Comparison of ENCODE assay signal across 17 cellular contexts in the genomic region with DNA sequence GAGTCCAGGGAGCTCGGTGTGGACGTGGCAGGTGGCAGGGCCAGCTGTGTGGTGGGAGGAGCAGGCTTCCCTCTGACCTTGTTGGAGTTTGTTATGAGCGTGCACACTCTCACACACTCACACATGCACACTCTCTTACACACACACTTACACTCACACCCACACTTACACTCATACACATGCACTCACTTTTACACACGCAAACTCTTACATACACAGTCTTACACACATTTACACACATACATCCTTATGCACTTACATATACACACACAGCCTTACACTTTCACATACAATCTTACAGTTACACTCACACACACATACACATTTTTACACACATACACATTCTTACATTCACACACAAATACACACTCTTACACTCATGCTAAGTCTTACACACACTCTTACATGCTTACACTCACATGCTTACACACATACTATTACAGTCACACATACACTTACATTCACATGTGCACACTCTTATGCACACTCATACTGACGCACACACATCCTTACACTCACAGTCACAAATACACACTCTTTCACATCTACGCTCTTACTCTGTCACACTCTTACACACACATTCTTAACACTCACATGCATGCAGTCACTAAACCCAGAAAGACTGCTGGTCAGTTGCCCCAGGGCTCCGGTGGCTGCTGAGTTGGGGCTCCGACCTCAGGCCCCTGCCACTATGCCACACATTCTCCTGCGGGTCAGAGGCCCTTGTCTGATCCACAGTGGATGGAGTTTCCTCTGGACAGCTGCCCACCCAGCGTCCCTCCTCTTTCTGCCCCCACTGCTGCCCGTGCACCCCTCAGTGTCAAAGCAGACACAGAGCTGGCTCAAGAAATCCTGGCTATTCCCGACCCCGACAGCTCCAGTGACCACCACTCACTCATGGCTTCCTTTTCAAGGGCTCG.
DNase-seq lines count a peak whose midpoint lies in the region; ATAC-seq, FAIRE-seq and TF ChIP-seq lines count a peak whose summit lies in the region.
"Had no signal": no experiment of that assay in that cellular context is flagged by ENCODE, and none has a peak within 500 bp of the region (broad histone marks: within the 10 kb centered on the region; RNA-seq: fewer than 3 reads in every experiment).

No MANE protein-coding gene starts in this region.

- peak overlapping the region; percentile 24 for H4K5ac ChIP-seq in H1 (ENCODE audit: insufficient read length, low read depth, low read length)

- H2AFZ ChIP-seq in H1 (ENCODE audit: low read length) (no peak overlapping the region; the same call in 1 of the 2 replicates), neuronal stem cell (ENCODE audit: low read length) (peak overlapping the region; percentile 74)

- H3K14ac ChIP-seq in H1 (ENCODE audit: insufficient read length) (peak overlapping the region; percentile 84), neuronal stem cell (ENCODE audit: low read length) (no peak overlapping the region)

- peak overlapping the region; percentile 96 for H2BK5ac ChIP-seq in H1 (ENCODE audit: low read depth, low read length)
- H2BK5ac ChIP-seq in neuronal stem cell (ENCODE audit: low read length), result peak overlapping the region; percentile 85

- H3K4me3 ChIP-seq in HUES6 (ENCODE audit: low read depth, low read length) (peak overlapping the region; percentile 43), H1 (ENCODE audit: extremely low read depth in 1 of 4, insufficient read depth in 2 of 4, low read depth in 3 of 4, low read length in 4 of 4) (peak overlapping the region; percentile 4 to 51 (median 24); a peak in 5 of 8 replicates), neuronal stem cell (ENCODE audit: low read length in 2 of 2) (peak overlapping the region in 1 of 2 donors; percentile 33)
- no peak overlapping the region for H3K4me3 ChIP-seq in CD8-positive, alpha-beta T cell (ENCODE audit: low read depth, low read length)
- H3K4me3 ChIP-seq: A549 had no signal

- H3K23ac ChIP-seq in H1 (ENCODE audit: insufficient read length) (no peak overlapping the region), neuronal stem cell (ENCODE audit: low read depth, low read length, poor library complexity) (peak overlapping the region; percentile 9)

- H3K27ac Mint-ChIP-seq in CD8-positive, alpha-beta T cell, result no peak overlapping the region
- H3K27ac Mint-ChIP-seq in activated CD4-positive, alpha-beta T cell treated with anti-CD3 and anti-CD28 coated beads, Interleukin-2, amount 10 ng/mL, durations not matched to agents 7 days and 5 days, result no peak overlapping the region
- H3K27ac Mint-ChIP-seq: CD14-positive monocyte had no signal

- peak overlapping the region; percentile 100 for H2BK12ac ChIP-seq in H1 (ENCODE audit: low read depth, low read length)
- peak overlapping the region; percentile 42 for H2BK12ac ChIP-seq in neuronal stem cell (ENCODE audit: low read length)

- H3K4me3 Mint-ChIP-seq in CD8-positive, alpha-beta T cell, result no peak overlapping the region
- no peak overlapping the region for H3K4me3 Mint-ChIP-seq in activated CD4-positive, alpha-beta T cell treated with anti-CD3 and anti-CD28 coated beads, Interleukin-2, amount 10 ng/mL, durations not matched to agents 7 days and 5 days
- H3K4me3 Mint-ChIP-seq: CD14-positive monocyte had no signal

- no peak for TF ChIP-seq CTCF in H1 (IDR thresholded peaks at IDR 0.05; ENCODE audit: control extremely low read depth in 1 of 3, insufficient read depth in 1 of 3, low read depth in 1 of 3, low read length in 3 of 3)
- TF ChIP-seq CTCF in CD8-positive, alpha-beta T cell (IDR thresholded peaks at IDR 0.05), result no peak

- H3K9ac ChIP-seq in ES-I3 (ENCODE audit: low read depth, low read length), result peak overlapping the region; percentile 36
- H3K9ac ChIP-seq in HUES6 (ENCODE audit: low read length), result peak overlapping the region; percentile 55
- peak overlapping the region in 2 of 4 experiments; percentile 24 to 43; a peak in 4 of 7 replicates for H3K9ac ChIP-seq in H1 (replicated peaks in 1 of 4; ENCODE audit: extremely low read depth in 1 of 4, low read depth in 3 of 4, low read length in 3 of 4)
- peak overlapping the region; percentile 75 for H3K9ac ChIP-seq in neuronal stem cell (ENCODE audit: low read depth, low read length, poor library complexity)
- H3K9ac ChIP-seq: KMS-11 had no signal

- POLR2A ChIA-PET in H1 (lab: Charles Lee; ENCODE audit: partially characterized antibody), result interaction anchor here (1.0 to 1.8 kb wide), 3 partner anchors 11 to 14 kb away, joined by 6 to 9 read pairs (median 7); no protein-coding TSS in a partner anchor
- POLR2A ChIA-PET in CD8-positive, alpha-beta T cell (lab: Charles Lee), result no interaction called here
- POLR2A ChIA-PET in activated CD4-positive, alpha-beta T cell treated with anti-CD3 and anti-CD28 coated beads, Interleukin-2, amount 10 ng/mL, durations not matched to agents 7 days and 5 days (lab: Charles Lee), result no interaction called here

- peak overlapping the region; percentile 99 for H3K4ac ChIP-seq in H1 (replicated peaks; ENCODE audit: insufficient read length, low read depth, low read length)
- no peak overlapping the region for H3K4ac ChIP-seq in neuronal stem cell (ENCODE audit: low read length)

- H2BK120ac ChIP-seq in H1 (replicated peaks; ENCODE audit: low read depth, low read length) (peak overlapping the region; percentile 99), neuronal stem cell (ENCODE audit: low read depth, low read length) (no peak overlapping the region)

- H2AK5ac ChIP-seq in H1 (ENCODE audit: low read depth, low read length) (peak overlapping the region; percentile 100), neuronal stem cell (ENCODE audit: low read depth, low read length) (peak overlapping the region; percentile 49)

- no peaks in the 10 kb centered on the region for H3K27me3 ChIP-seq in HUES6 (ENCODE audit: control insufficient read depth, insufficient read depth, low read length)
- no peaks in the 10 kb centered on the region for H3K27me3 ChIP-seq in H1 (replicated peaks in 1 of 4; ENCODE audit: control insufficient read depth in 3 of 4, extremely low read depth in 1 of 4, insufficient read depth in 3 of 4, low read length in 3 of 4)
- peaks cover 0 to 38% (median 0%) of the 10 kb centered on the region in 3 experiments for H3K27me3 ChIP-seq in neuronal stem cell (ENCODE audit: control insufficient read depth in 3 of 3, insufficient read depth in 3 of 3, low read depth in 1 of 3, low read length in 3 of 3)
- no peaks in the 10 kb centered on the region for H3K27me3 ChIP-seq in CD8-positive, alpha-beta T cell (ENCODE audit: insufficient read depth, low read length)

- no peaks in the 10 kb centered on the region for H3K4me1 Mint-ChIP-seq in CD8-positive, alpha-beta T cell (ENCODE audit: low read depth)
- H3K4me1 Mint-ChIP-seq in activated CD4-positive, alpha-beta T cell treated with anti-CD3 and anti-CD28 coated beads, Interleukin-2, amount 10 ng/mL, durations not matched to agents 7 days and 5 days, result no peaks in the 10 kb centered on the region
- H3K4me1 Mint-ChIP-seq: CD14-positive monocyte had no signal

- H3K4me1 ChIP-seq in ES-I3 (ENCODE audit: insufficient read depth, low read length) (peaks cover 13% of the 10 kb centered on the region; the same call in 1 of the 2 replicates), HUES6 (ENCODE audit: control insufficient read depth, insufficient read depth, low read length) (peaks cover 28% of the 10 kb centered on the region), H1 (replicated peaks in 1 of 4; ENCODE audit: control insufficient read depth in 3 of 4, insufficient read depth in 4 of 4, low read length in 3 of 4) (peaks cover 3 to 23% (median 15%) of the 10 kb centered on the region in 4 experiments), neuronal stem cell (ENCODE audit: control insufficient read depth in 2 of 2, insufficient read depth in 1 of 2, low read depth in 1 of 2, low read length in 2 of 2) (peaks cover 0 to 17% of the 10 kb centered on the region in 2 donors)
- no peaks in the 10 kb centered on the region for H3K4me1 ChIP-seq in CD8-positive, alpha-beta T cell (ENCODE audit: insufficient read depth, low read length)
- H3K4me1 ChIP-seq: A549 had no signal

- H3K36me3 ChIP-seq in ES-I3 (ENCODE audit: insufficient read depth, low read length) (no peaks in the 10 kb centered on the region), HUES6 (ENCODE audit: control insufficient read depth, insufficient read depth, low read length) (no peaks in the 10 kb centered on the region), H1 (ENCODE audit: control insufficient read depth in 2 of 4, insufficient read depth in 4 of 4, low read length in 3 of 4) (no peaks in the 10 kb centered on the region), neuronal stem cell (replicated peaks in 1 of 2; ENCODE audit: control insufficient read depth in 2 of 2, insufficient read depth in 2 of 2, low read length in 2 of 2) (no peaks in the 10 kb centered on the region)
- H3K36me3 ChIP-seq in CD8-positive, alpha-beta T cell (ENCODE audit: insufficient read depth, low read length), result no peaks in the 10 kb centered on the region

- H3K18ac ChIP-seq in H1 (ENCODE audit: extremely low read depth, low read length), result peak overlapping the region; percentile 91
- peak overlapping the region; percentile 90 for H3K18ac ChIP-seq in neuronal stem cell (ENCODE audit: low read length)

- H3K79me1 ChIP-seq in H1 (ENCODE audit: low read depth, low read length), result no peaks in the 10 kb centered on the region
- H3K79me1 ChIP-seq in neuronal stem cell (ENCODE audit: low read depth, low read length), result no peaks in the 10 kb centered on the region

- no peaks in the 10 kb centered on the region for H3K9me3 Mint-ChIP-seq in CD8-positive, alpha-beta T cell
- H3K9me3 Mint-ChIP-seq in activated CD4-positive, alpha-beta T cell treated with anti-CD3 and anti-CD28 coated beads, Interleukin-2, amount 10 ng/mL, durations not matched to agents 7 days and 5 days, result no peaks in the 10 kb centered on the region

- peak overlapping the region; percentile 78 to 89 for H3K4me2 ChIP-seq in H1 (ENCODE audit: insufficient read depth in 1 of 2, low read depth in 2 of 2, low read length in 2 of 2)
- H3K4me2 ChIP-seq in neuronal stem cell (ENCODE audit: insufficient read depth, low read length, poor library complexity, severe bottlenecking), result peak overlapping the region; percentile 63
- H3K4me2 ChIP-seq: A549, KMS-11 had no signal

- H3K27ac ChIP-seq in HUES6 (ENCODE audit: low read depth, low read length) (no peak overlapping the region), H1 (ENCODE audit: low read depth, low read length) (peak overlapping the region; percentile 62; the same call in 1 of the 2 replicates), neuronal stem cell (replicated peaks; ENCODE audit: low read length) (no peak overlapping the region)
- no peak overlapping the region for H3K27ac ChIP-seq in CD8-positive, alpha-beta T cell (ENCODE audit: low read depth, low read length)
- H3K27ac ChIP-seq: A549, HL-60, KMS-11 had no signal

- H4K91ac ChIP-seq in H1 (replicated peaks; ENCODE audit: insufficient read length, low read length), result peak overlapping the region; percentile 100
- H4K91ac ChIP-seq in neuronal stem cell (ENCODE audit: low read depth, low read length, poor library complexity), result no peak overlapping the region

- H4K8ac ChIP-seq in H1 (ENCODE audit: extremely low read depth, insufficient read depth, low read length), result no peak overlapping the region
- no peak overlapping the region for H4K8ac ChIP-seq in neuronal stem cell (ENCODE audit: low read depth, low read length)

- CTCF ChIA-PET in H1 (lab: Charles Lee; ENCODE audit: partially characterized antibody), result interaction anchor here (0.6 to 3.2 kb wide), 12 partner anchors 14 to 215 kb away, joined by 3 to 21 read pairs (median 4); no protein-coding TSS in a partner anchor
- CTCF ChIA-PET in CD8-positive, alpha-beta T cell (lab: Charles Lee), result no interaction called here
- CTCF ChIA-PET in activated CD4-positive, alpha-beta T cell treated with anti-CD3 and anti-CD28 coated beads, Interleukin-2, amount 10 ng/mL, durations not matched to agents 7 days and 5 days (lab: Charles Lee), result interaction anchor here (0.9 kb wide), 1 partner anchor 14 kb away, joined by 3 read pairs; no protein-coding TSS in a partner anchor

- ATAC-seq in CD8-positive, alpha-beta T cell, result no peak
- ATAC-seq: A549, Panc1 had no signal

- 58 to 100% methylated on average over 2 to 14 of the region's 14 CpGs for WGBS in H1 (ENCODE audit: extremely low coverage in 1 of 2, insufficient coverage in 1 of 2, insufficient read length in 1 of 2, insufficient replicate concordance in 2 of 2, low coverage in 1 of 2, low lambda C conversion rate in 2 of 2, missing lambda C conversion rate in 1 of 2), 2 experiments
- 100% methylated on average over 2 to 3 of the region's 14 CpGs for WGBS in neuronal stem cell (ENCODE audit: extremely low coverage in 2 of 2, insufficient read length in 2 of 2, insufficient replicate concordance in 1 of 2), 2 donors

- peaks cover 8% of the 10 kb centered on the region for H3K23me2 ChIP-seq in H1 (ENCODE audit: low read depth, low read length)

- no peak for TF ChIP-seq POLR2A in H1 (IDR thresholded peaks at IDR 0.05; ENCODE audit: control extremely low read depth in 1 of 2, low read depth in 2 of 2, low read length in 2 of 2)

- H2BK20ac ChIP-seq in H1 (ENCODE audit: low read length), result peak overlapping the region; percentile 86

- H2BK15ac ChIP-seq in H1 (ENCODE audit: low read length), result peak overlapping the region; percentile 100
- peak overlapping the region; percentile 68 for H2BK15ac ChIP-seq in neuronal stem cell (ENCODE audit: low read length)

- peak overlapping the region; percentile 75 for H3K56ac ChIP-seq in H1 (replicated peaks; ENCODE audit: insufficient read length, low read depth, low read length)

- FAIRE-seq in H1 (lab: Jason Lieb, UNC), result no peak
- FAIRE-seq: A549 had no signal

- TF ChIP-seq RAD21 in H1 (IDR thresholded peaks at IDR 0.05 in 1 of 2, conservative IDR thresholded peaks at IDR 0.05 in 1 of 2; ENCODE audit: low read depth in 2 of 2, low read length in 2 of 2), result no peak

- DNase-seq in H1 (ENCODE audit: low read depth in 1 of 2, low spot score in 2 of 2) (no peak), neuronal stem cell (ENCODE audit: low spot score) (no peak), NCI-H146 (lab: John Stamatoyannopoulos, UW) (no peak)
- no peak for DNase-seq in CD8-positive, alpha-beta T cell
- no peak for DNase-seq in activated CD4-positive, alpha-beta T cell treated with anti-CD3 and anti-CD28 coated beads, Interleukin-2, amount 10 ng/mL, durations not matched to agents 7 days and 5 days
- DNase-seq: COR-L47, GOT3, NCI-H1092, NCI-H1694, NCI-H524 had no signal

- TF ChIP-seq EP300 in H1 (IDR thresholded peaks at IDR 0.05; ENCODE audit: borderline replicate concordance in 1 of 2, low read depth in 2 of 2, low read length in 2 of 2), result no peak

- H4K20me1 ChIP-seq in H1 (replicated peaks in 1 of 2; ENCODE audit: control insufficient read depth in 1 of 2, insufficient read depth in 2 of 2, low read length in 2 of 2), result peaks cover 0 to 3% of the 10 kb centered on the region in 2 experiments

- H3K9me3 ChIP-seq in ES-I3 (ENCODE audit: control insufficient read depth, insufficient read depth, low read length) (no peaks in the 10 kb centered on the region), HUES6 (ENCODE audit: control insufficient read depth, insufficient read depth, low read depth, low read length) (peaks cover under 1% of the 10 kb centered on the region; the same call in 1 of the 2 replicates), H1 (ENCODE audit: insufficient read depth in 2 of 2, low read depth in 1 of 2, low read length in 1 of 2) (no peaks in the 10 kb centered on the region), neuronal stem cell (replicated peaks in 1 of 2; ENCODE audit: control insufficient read depth in 2 of 2, insufficient read depth in 1 of 2, low read depth in 1 of 2, low read length in 2 of 2) (peaks cover 0 to 2% of the 10 kb centered on the region in 2 donors)
- no peaks in the 10 kb centered on the region for H3K9me3 ChIP-seq in CD8-positive, alpha-beta T cell (ENCODE audit: low read length)
- H3K9me3 ChIP-seq: A549 had no signal

- H3K27me3 Mint-ChIP-seq in CD8-positive, alpha-beta T cell (ENCODE audit: low read depth), result peaks cover 12% of the 10 kb centered on the region
- no peaks in the 10 kb centered on the region for H3K27me3 Mint-ChIP-seq in activated CD4-positive, alpha-beta T cell treated with anti-CD3 and anti-CD28 coated beads, Interleukin-2, amount 10 ng/mL, durations not matched to agents 7 days and 5 days

- H3K36me3 Mint-ChIP-seq in CD8-positive, alpha-beta T cell, result no peaks in the 10 kb centered on the region
- no peaks in the 10 kb centered on the region for H3K36me3 Mint-ChIP-seq in activated CD4-positive, alpha-beta T cell treated with anti-CD3 and anti-CD28 coated beads, Interleukin-2, amount 10 ng/mL, durations not matched to agents 7 days and 5 days (ENCODE audit: low read depth)
- H3K36me3 Mint-ChIP-seq: CD14-positive monocyte had no signal

- intact Hi-C loops in CD8-positive, alpha-beta T cell (cut with DNase I, micrococcal nuclease), result no loop called here

- H3K79me2 ChIP-seq in H1 (ENCODE audit: control insufficient read depth in 1 of 2, insufficient read depth in 2 of 2, low read length in 2 of 2), result no peaks in the 10 kb centered on the region; a peak in 1 of 4 replicates
